Comparison of ENCODE assay signal across 23 cellular contexts in genomic region chr2:103179800-103180199, GRCh38.
"Had no signal": no experiment of that assay in that cellular context is flagged by ENCODE, and none has a peak within 500 bp of the region (broad histone marks: within the 10 kb centered on the region; RNA-seq: fewer than 3 reads in every experiment).

No MANE protein-coding gene starts in this region.

- H3K36me3 ChIP-seq: brain microvascular endothelial cell, heart left ventricle, left ventricle myocardium inferior, transverse colon, uterus had no signal

- H3K9me3 ChIP-seq: mucosa of descending colon, transverse colon, uterus had no signal

- DNase-seq: activated CD4-positive, alpha-beta T cell treated with anti-CD3 and anti-CD28 coated beads, Interleukin-2, amount 50 U/mL, for 1 hour; activated CD4-positive, CD25-positive, alpha-beta regulatory T cell treated with anti-CD3 and anti-CD28 coated beads, Interleukin-2, amount 50 U/mL, for 72 hours; activated CD8-positive, alpha-beta memory T cell treated with anti-CD3 and anti-CD28 coated beads for 24 hours; activated CD8-positive, alpha-beta memory T cell treated with anti-CD3 and anti-CD28 coated beads, Interleukin-2, amount 50 U/mL, for 48 hours; activated gamma-delta T cell; brain microvascular endothelial cell; cortex of kidney; erythroblast; foreskin melanocyte; heart left ventricle; left ventricle myocardium inferior; mucosa of descending colon; naive thymus-derived CD8-positive, alpha-beta T cell; stimulated activated CD4-positive, alpha-beta T cell treated with anti-CD3 and anti-CD28 coated beads, Interleukin-12 subunit alpha, Interleukin-12 subunit beta, amount 100 ng/mL, for 4 hours; stimulated activated CD4-positive, alpha-beta T cell treated with anti-CD3 and anti-CD28 coated beads, Interleukin-1b, Interleukin-23, amount 100 ng/mL, for 48 hours; stimulated activated CD8-positive, alpha-beta memory T cell treated with anti-CD3 and anti-CD28 coated beads, Interleukin-4, amount 100 ng/mL, for 48 hours; stimulated activated naive CD4-positive, alpha-beta T cell treated with Interleukin-2 at 50 U/mL for 16 hours; T-helper 2 cell; transverse colon; uterus had no signal

- H3K4me3 ChIP-seq: heart left ventricle, left ventricle myocardium inferior, mucosa of descending colon, transverse colon, uterus had no signal

- H3K27ac Mint-ChIP-seq: activated naive CD8-positive, alpha-beta T cell; memory B cell; naive thymus-derived CD8-positive, alpha-beta T cell had no signal

- H3K4me1 ChIP-seq: heart left ventricle, left ventricle myocardium inferior, transverse colon, uterus had no signal

- H3K36me3 Mint-ChIP-seq: activated naive CD8-positive, alpha-beta T cell; memory B cell; naive thymus-derived CD8-positive, alpha-beta T cell had no signal

- H3K27me3 ChIP-seq: brain microvascular endothelial cell, transverse colon, uterus had no signal

- ATAC-seq: heart left ventricle; mucosa of descending colon; naive thymus-derived CD8-positive, alpha-beta T cell had no signal

- H3K27ac ChIP-seq: brain microvascular endothelial cell, left ventricle myocardium inferior, transverse colon, uterus, VCaP had no signal
